In genomic region chr22:49664891-49665290, GRCh38 we compare ENCODE assay signal across 18 cellular contexts.
"Had no signal": no experiment of that assay in that cellular context is flagged by ENCODE, and none has a peak within 500 bp of the region (broad histone marks: within the 10 kb centered on the region; RNA-seq: fewer than 3 reads in every experiment).

No MANE protein-coding gene starts in this region.

- H3K9me3 Mint-ChIP-seq: activated T-cell treated with anti-CD3 and anti-CD28 coated beads, Interleukin-2, amount 50 U/mL, for 24 hours; stimulated activated naive CD8-positive, alpha-beta T cell treated with anti-CD3 and anti-CD28 coated beads, Interleukin-15, Interleukin-2, amounts not matched to agents 100 ng/mL and 50 ng/mL, for 24 hours; T-helper 1 cell treated with Interleukin-12 subunit alpha and Interleukin-12 subunit beta and Interleukin-4 antibody, amounts not matched to agents 30 μg/mL and 1 μg/mL, for 36 hours had no signal

- FAIRE-seq: keratinocyte, urothelium cell line had no signal

- H3K27ac Mint-ChIP-seq: activated T-cell treated with anti-CD3 and anti-CD28 coated beads, Interleukin-2, amount 50 U/mL, for 24 hours; stimulated activated naive CD8-positive, alpha-beta T cell treated with anti-CD3 and anti-CD28 coated beads, Interleukin-15, Interleukin-2, amounts not matched to agents 100 ng/mL and 50 ng/mL, for 24 hours; T-helper 1 cell treated with Interleukin-12 subunit alpha and Interleukin-12 subunit beta and Interleukin-4 antibody, amounts not matched to agents 30 μg/mL and 1 μg/mL, for 36 hours had no signal

- ATAC-seq: gastrocnemius medialis; naive thymus-derived CD4-positive, alpha-beta T cell; SK-N-SH treated with all-trans-retinoic acid at 6 μM for 48 hours had no signal

- H3K9me3 ChIP-seq: gastrocnemius medialis, prostate gland had no signal

- H3K4me3 Mint-ChIP-seq: activated T-cell treated with anti-CD3 and anti-CD28 coated beads, Interleukin-2, amount 50 U/mL, for 24 hours; naive thymus-derived CD4-positive, alpha-beta T cell; stimulated activated naive CD8-positive, alpha-beta T cell treated with anti-CD3 and anti-CD28 coated beads, Interleukin-15, Interleukin-2, amounts not matched to agents 100 ng/mL and 50 ng/mL, for 24 hours; T-helper 1 cell treated with Interleukin-12 subunit alpha and Interleukin-12 subunit beta and Interleukin-4 antibody, amounts not matched to agents 30 μg/mL and 1 μg/mL, for 36 hours had no signal

- H3K36me3 ChIP-seq: gastrocnemius medialis, prostate gland had no signal

- H3K4me1 ChIP-seq: gastrocnemius medialis, prostate gland had no signal

- DNase-seq: activated CD4-positive, alpha-beta T cell treated with anti-CD3 and anti-CD28 coated beads, Interleukin-2, amount 50 U/mL, for 1 hour; activated CD4-positive, CD25-positive, alpha-beta regulatory T cell; activated gamma-delta T cell; cortex of kidney; effector CD8-positive, alpha-beta T cell; gastrocnemius medialis; naive thymus-derived CD4-positive, alpha-beta T cell; stimulated activated CD4-positive, alpha-beta T cell treated with anti-CD3 and anti-CD28 coated beads, Interleukin-12 subunit alpha, Interleukin-12 subunit beta, amount 100 ng/mL, for 4 hours; stimulated activated CD4-positive, alpha-beta T cell treated with anti-CD3 and anti-CD28 coated beads, Interleukin-2, amount 100 ng/mL, for 48 hours; stimulated activated CD8-positive, alpha-beta memory T cell treated with anti-CD3 and anti-CD28 coated beads, Interleukin-4, amount 100 ng/mL, for 48 hours had no signal

- H3K27ac ChIP-seq: epithelial cell of prostate, prostate gland had no signal

- H3K4me3 ChIP-seq: gastrocnemius medialis, prostate gland had no signal
